Comparison of ENCODE assay signal across 8 cellular contexts in genomic region chr15:34239151-34239761, GRCh38. TPM values are rescaled to one million over a fixed set of nuclear protein-coding genes. Genes with fewer than 3 reads are reported as not detected.
DNase-seq lines count a peak whose midpoint lies in the region; ATAC-seq and TF ChIP-seq lines count a peak whose summit lies in the region.

No MANE protein-coding gene starts in this region.

- H3K9me3 Mint-ChIP-seq in activated naive CD4-positive, alpha-beta T cell treated with anti-CD3 and anti-CD28 coated beads, Interleukin-2, amount 50 U/mL, for 72 hours: no peaks in the 10 kb centered on the region
- no peaks in the 10 kb centered on the region for H3K9me3 Mint-ChIP-seq in CD4-positive, alpha-beta T cell

- H3K27me3 Mint-ChIP-seq in CD4-positive, alpha-beta T cell: no peaks in the 10 kb centered on the region

- H3K9me3 ChIP-seq in CD4-positive, alpha-beta T cell (ENCODE audit: control insufficient read depth, low read length): no peaks in the 10 kb centered on the region

- peak; percentile 92 for DNase-seq in AG08395 (ENCODE audit: low spot score)
- DNase-seq in HS-5 (ENCODE audit: low read depth): peak; percentile 84
- peak in 1 of 2 donors; percentile 32 for DNase-seq in activated naive CD4-positive, alpha-beta T cell treated with anti-CD3 and anti-CD28 coated beads, Interleukin-2, amount 50 U/mL, for 72 hours (ENCODE audit: low spot score in 2 of 2)
- DNase-seq in kidney tubule cell (ENCODE audit: low spot score): peak; percentile 93
- DNase-seq in HEK293T (ENCODE audit: extremely low spot score): no peak
- DNase-seq in CD4-positive, alpha-beta T cell: no peak
- DNase-seq in SIG-M5 (lab: John Stamatoyannopoulos, UW): no peak

- CTCF ChIA-PET in HEK293T (lab: Yijun Ruan, JAX): no interaction called here
- CTCF ChIA-PET in CD4-positive, alpha-beta T cell (lab: Charles Lee): no interaction called here

- peak; percentile 91 to 97 for ATAC-seq in activated naive CD4-positive, alpha-beta T cell treated with anti-CD3 and anti-CD28 coated beads, Interleukin-2, amount 50 U/mL, for 72 hours
- no peak for ATAC-seq in CD4-positive, alpha-beta T cell (ENCODE audit: poor library complexity)
- no peak for ATAC-seq in HG02885 (IDR thresholded peaks at IDR 0.05; ENCODE audit: poor library complexity, unreplicated experiment)

- H3K27me3 ChIP-seq in CD4-positive, alpha-beta T cell (ENCODE audit: control insufficient read depth, insufficient read depth, low read length): no peaks in the 10 kb centered on the region

- H3K4me3 Mint-ChIP-seq in CD4-positive, alpha-beta T cell: no peak overlapping the region

- H3K4me1 Mint-ChIP-seq in CD4-positive, alpha-beta T cell (ENCODE audit: low read depth): peaks cover 4% of the 10 kb centered on the region

- no peak overlapping the region for H3K27ac ChIP-seq in CD4-positive, alpha-beta T cell (ENCODE audit: low read depth, low read length)

- H3K36me3 Mint-ChIP-seq in activated naive CD4-positive, alpha-beta T cell treated with anti-CD3 and anti-CD28 coated beads, Interleukin-2, amount 50 U/mL, for 72 hours: peaks cover 4 to 8% of the 10 kb centered on the region in 2 donors
- peaks cover 91% of the 10 kb centered on the region for H3K36me3 Mint-ChIP-seq in CD4-positive, alpha-beta T cell (ENCODE audit: low read depth)

- H3K27ac Mint-ChIP-seq in activated naive CD4-positive, alpha-beta T cell treated with anti-CD3 and anti-CD28 coated beads, Interleukin-2, amount 50 U/mL, for 72 hours: peak overlapping the region; percentile 65 to 88
- H3K27ac Mint-ChIP-seq in CD4-positive, alpha-beta T cell: no peak overlapping the region

- intact Hi-C loops in CD4-positive, alpha-beta T cell (cut with DNase I, micrococcal nuclease): loop anchor here in 1 of 2 experiments (5.0 kb wide), 1 partner anchor 348 kb away; no protein-coding TSS in a partner anchor

- TF ChIP-seq CTCF in CD4-positive, alpha-beta T cell (IDR thresholded peaks at IDR 0.05): no peak

- POLR2A ChIA-PET in HEK293T (lab: Yijun Ruan, JAX): no interaction called here
- POLR2A ChIA-PET in CD4-positive, alpha-beta T cell (lab: Charles Lee): interaction anchor here (0.7 kb wide), 1 partner anchor 99 kb away, joined by 3 read pairs; the partner anchor contains the start of gene SLC12A6

TF ChIP-seq in HEK293T, 16 proteins besides CTCF, POLR2A, EP300 and RAD21:
- no peak for TF ChIP-seq SP1 (IDR thresholded peaks at IDR 0.05)
- TF ChIP-seq NFRKB (IDR thresholded peaks at IDR 0.05): no peak
- no peak for TF ChIP-seq CTBP1 (IDR thresholded peaks at IDR 0.05; ENCODE audit: borderline replicate concordance)
- TF ChIP-seq ELF4 (IDR thresholded peaks at IDR 0.05): no peak
- TF ChIP-seq L3MBTL2 (conservative IDR thresholded peaks at IDR 0.05): no peak
- no peak for TF ChIP-seq ARNT (IDR thresholded peaks at IDR 0.05)
- no peak for TF ChIP-seq FOXA1 (IDR thresholded peaks at IDR 0.05)
- TF ChIP-seq TARDBP (IDR thresholded peaks at IDR 0.05): no peak
- TF ChIP-seq FOXK2 (IDR thresholded peaks at IDR 0.05): no peak
- no peak for TF ChIP-seq LEF1 (IDR thresholded peaks at IDR 0.05; ENCODE audit: borderline replicate concordance)
- no peak for TF ChIP-seq PKNOX1 (IDR thresholded peaks at IDR 0.05)
- no peak for TF ChIP-seq ZNF384 (IDR thresholded peaks at IDR 0.05)
- TF ChIP-seq FOXM1 (IDR thresholded peaks at IDR 0.05; ENCODE audit: borderline replicate concordance): no peak
- TF ChIP-seq SUZ12 (IDR thresholded peaks at IDR 0.05): no peak
- TF ChIP-seq BHLHE40 (IDR thresholded peaks at IDR 0.05; ENCODE audit: borderline replicate concordance): no peak

RNA-seq across cellular contexts. Expression of gene EMC4, which starts 14.4 kb away (rescaled TPM):
- total RNA-seq in activated naive CD4-positive, alpha-beta T cell treated with anti-CD3 and anti-CD28 coated beads, Interleukin-2, amount 50 U/mL, for 72 hours: 100 to 1,000 TPM in 1 of 2 donors, 10 to 100 TPM in 1; 90.4 to 107 TPM
- 10 to 100 TPM; 77.4 to 80.0 TPM for total RNA-seq in CD4-positive, alpha-beta T cell

RNA-seq across cellular contexts. Expression of gene KATNBL1, which starts 29.4 kb away (rescaled TPM):
- total RNA-seq in activated naive CD4-positive, alpha-beta T cell treated with anti-CD3 and anti-CD28 coated beads, Interleukin-2, amount 50 U/mL, for 72 hours: 10 to 100 TPM; 49.9 to 53.0 TPM
- 10 to 100 TPM; 13.0 to 14.6 TPM for total RNA-seq in CD4-positive, alpha-beta T cell

Comparison
In these comparisons a context has a peak if more than half of its experiments do, and no peak if none do; other contexts are left out.
1. DNase-seq: peak in AG08395 (single experiment), HS-5 (single experiment) and kidney tubule cell (single experiment); none in HEK293T (single experiment), CD4-positive, alpha-beta T cell (0 of 10) and SIG-M5 (single experiment).
2. ATAC-seq: peak in activated naive CD4-positive, alpha-beta T cell treated with anti-CD3 and anti-CD28 coated beads, Interleukin-2, amount 50 U/mL, for 72 hours (2 of 2); none in CD4-positive, alpha-beta T cell (single experiment) and HG02885 (single experiment).